In the genomic region with DNA sequence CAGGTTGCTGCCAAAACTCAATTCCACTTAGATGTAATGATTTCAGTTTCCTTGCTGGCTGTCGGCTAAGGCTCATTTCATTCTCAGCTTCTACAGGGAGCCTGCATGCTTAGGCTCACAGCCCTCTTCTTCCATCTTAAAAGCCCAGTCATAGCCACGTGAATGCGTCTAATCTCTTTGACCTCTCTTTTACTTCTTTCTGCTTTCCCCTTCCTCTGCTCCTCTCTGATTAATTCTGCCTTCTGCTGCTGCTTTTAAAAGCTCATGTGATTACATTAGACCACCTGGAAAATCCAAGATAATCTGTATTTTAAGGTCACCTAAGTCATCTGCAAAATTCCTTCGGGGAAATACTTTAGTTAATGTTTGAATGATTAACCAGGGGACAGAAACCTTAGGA, we compare ENCODE assay signal across 25 cellular contexts.
DNase-seq lines count a peak whose midpoint lies in the region; ATAC-seq and TF ChIP-seq lines count a peak whose summit lies in the region.
"Had no signal": no experiment of that assay in that cellular context is flagged by ENCODE, and none has a peak within 500 bp of the region (broad histone marks: within the 10 kb centered on the region; RNA-seq: fewer than 3 reads in every experiment).

No MANE protein-coding gene starts in this region.

- no peak overlapping the region for H3K4ac ChIP-seq in trophoblast cell (ENCODE audit: low read depth, low read length)

- H2BK5ac ChIP-seq in trophoblast cell (ENCODE audit: low read depth, low read length, poor library complexity): no peak overlapping the region

- H3K18ac ChIP-seq in trophoblast cell (ENCODE audit: low read length): no peak overlapping the region

- no peaks in the 10 kb centered on the region for H4K20me1 ChIP-seq in GM23338 (replicated peaks; ENCODE audit: insufficient read depth)
- H4K20me1 ChIP-seq: BLaER1 treated with 17β-estradiol and CSF1 and Interleukin-3, amounts not matched to agents 10 nM and 100 nM had no signal

- no peaks in the 10 kb centered on the region for H3K27me3 Mint-ChIP-seq in GM23338 (ENCODE audit: insufficient read depth, low read depth, poor library complexity)
- H3K27me3 Mint-ChIP-seq: activated B cell treated with CpG ODN at 0.5 μM for 24 hours; effector memory CD8-positive, alpha-beta T cell; T-helper 17 cell had no signal

- WGBS in trophoblast cell (ENCODE audit: extremely low coverage, insufficient coverage, insufficient read length): no CpG with 5 or more reads among the region's 4 CpGs
- 37% methylated on average over 4 of the region's 4 CpGs for WGBS in prostate gland

- H3K36me3 Mint-ChIP-seq in GM23338 (ENCODE audit: low read depth): no peaks in the 10 kb centered on the region
- H3K36me3 Mint-ChIP-seq: activated naive CD4-positive, alpha-beta T cell treated with anti-CD3 and anti-CD28 coated beads, Interleukin-2, amount 50 U/mL, for 72 hours; immature natural killer cell had no signal

- H3F3A ChIP-seq in GM23338 (replicated peaks; ENCODE audit: low read depth): no peaks in the 10 kb centered on the region

- H4K12ac ChIP-seq in trophoblast cell (ENCODE audit: low read depth, low read length): no peak overlapping the region

- H3K9me3 ChIP-seq in trophoblast cell (ENCODE audit: insufficient read depth, low read depth, low read length) (no peaks in the 10 kb centered on the region), prostate gland (no peaks in the 10 kb centered on the region)
- H3K9me3 ChIP-seq: BLaER1 treated with 17β-estradiol and CSF1 and Interleukin-3, amounts not matched to agents 10 nM and 100 nM; pancreas; thyroid gland had no signal

- H2AFZ ChIP-seq in GM23338 (peak overlapping the region; percentile 72), trophoblast cell (ENCODE audit: insufficient read depth, low read length, poor library complexity) (no peak overlapping the region)

- no peak overlapping the region for H4K8ac ChIP-seq in trophoblast cell (ENCODE audit: low read depth, low read length)

- no peak overlapping the region for H3K9ac ChIP-seq in trophoblast cell (ENCODE audit: low read length)
- H3K9ac ChIP-seq: BLaER1 treated with 17β-estradiol and CSF1 and Interleukin-3, amounts not matched to agents 10 nM and 100 nM had no signal

- peaks cover 9% of the 10 kb centered on the region; the same call in 1 of the 2 replicates for H3K4me1 ChIP-seq in GM23338 (ENCODE audit: insufficient read depth)
- no peaks in the 10 kb centered on the region for H3K4me1 ChIP-seq in trophoblast cell (ENCODE audit: control insufficient read depth in 1 of 2, insufficient read depth in 2 of 2, low read length in 2 of 2)
- no peaks in the 10 kb centered on the region for H3K4me1 ChIP-seq in prostate gland (replicated peaks)
- H3K4me1 ChIP-seq: BLaER1 treated with 17β-estradiol and CSF1 and Interleukin-3, amounts not matched to agents 10 nM and 100 nM; pancreas; thyroid gland had no signal

- no peak overlapping the region for H2BK12ac ChIP-seq in trophoblast cell (ENCODE audit: low read length)

- peak overlapping the region; percentile 10; the same call in 1 of the 2 replicates for H3K27ac Mint-ChIP-seq in GM23338
- H3K27ac Mint-ChIP-seq: activated B cell treated with CpG ODN at 0.5 μM for 24 hours; activated naive CD4-positive, alpha-beta T cell treated with anti-CD3 and anti-CD28 coated beads, Interleukin-2, amount 50 U/mL, for 72 hours; activated T-cell treated with anti-CD3 and anti-CD28 coated beads, Interleukin-2, amount 50 U/mL, for 72 hours; effector memory CD8-positive, alpha-beta T cell; immature natural killer cell; T-helper 17 cell had no signal

- TF ChIP-seq CTCF in GM23338 (conservative IDR thresholded peaks at IDR 0.05; ENCODE audit: low read depth in 2 of 2): no peak
- TF ChIP-seq CTCF in retinal pigment epithelial cell (conservative IDR thresholded peaks at IDR 0.05; ENCODE audit: low read depth, low read length): no peak
- no peak for TF ChIP-seq CTCF in prostate gland (IDR thresholded peaks at IDR 0.05)

- H3K9me2 ChIP-seq in GM23338 (ENCODE audit: insufficient read depth): no peaks in the 10 kb centered on the region

- no peaks in the 10 kb centered on the region for H3K79me1 ChIP-seq in trophoblast cell (ENCODE audit: low read length)

- H3K4me3 ChIP-seq in GM23338 (no peak overlapping the region), retinal pigment epithelial cell (ENCODE audit: low read length) (no peak overlapping the region), trophoblast cell (ENCODE audit: low read depth, low read length) (no peak overlapping the region), prostate gland (no peak overlapping the region)
- H3K4me3 ChIP-seq: BLaER1 treated with 17β-estradiol and CSF1 and Interleukin-3, amounts not matched to agents 10 nM and 100 nM; pancreas; thyroid gland had no signal

- H3K79me2 ChIP-seq in GM23338 (replicated peaks; ENCODE audit: insufficient read depth) (no peaks in the 10 kb centered on the region), trophoblast cell (ENCODE audit: control insufficient read depth, insufficient read depth, low read length, poor library complexity) (no peaks in the 10 kb centered on the region)

- H4K91ac ChIP-seq in trophoblast cell (ENCODE audit: low read depth, low read length): no peak overlapping the region

- H3K36me3 ChIP-seq in GM23338 (ENCODE audit: insufficient read depth) (no peaks in the 10 kb centered on the region), trophoblast cell (ENCODE audit: control insufficient read depth in 1 of 2, insufficient read depth in 2 of 2, low read length in 2 of 2) (no peaks in the 10 kb centered on the region), prostate gland (no peaks in the 10 kb centered on the region)
- H3K36me3 ChIP-seq: BLaER1 treated with 17β-estradiol and CSF1 and Interleukin-3, amounts not matched to agents 10 nM and 100 nM; pancreas; thyroid gland had no signal

- no peak overlapping the region for H3K14ac ChIP-seq in trophoblast cell (ENCODE audit: low read length)

- H3K4me3 Mint-ChIP-seq in GM23338: no peak overlapping the region
- H3K4me3 Mint-ChIP-seq: activated B cell treated with CpG ODN at 0.5 μM for 24 hours; activated T-cell treated with anti-CD3 and anti-CD28 coated beads, Interleukin-2, amount 50 U/mL, for 72 hours; effector memory CD8-positive, alpha-beta T cell; immature natural killer cell; T-helper 17 cell had no signal

- intact Hi-C loops in prostate gland (cut with DNase I): no loop called here

- H3K4me1 Mint-ChIP-seq in GM23338: peaks cover 10% of the 10 kb centered on the region; the same call in 2 of the 3 replicates
- H3K4me1 Mint-ChIP-seq: activated B cell treated with CpG ODN at 0.5 μM for 24 hours, immature natural killer cell, T-helper 17 cell had no signal

- no peak for TF ChIP-seq POLR2A in prostate gland (IDR thresholded peaks at IDR 0.05)

- no peak overlapping the region for H2BK120ac ChIP-seq in trophoblast cell (ENCODE audit: insufficient read depth, low read length, poor library complexity)

- no peak overlapping the region for H2AK5ac ChIP-seq in trophoblast cell (ENCODE audit: low read length)

- H3K4me2 ChIP-seq in GM23338: no peak overlapping the region
- no peak overlapping the region for H3K4me2 ChIP-seq in trophoblast cell (ENCODE audit: low read length)
- H3K4me2 ChIP-seq: BLaER1 treated with 17β-estradiol and CSF1 and Interleukin-3, amounts not matched to agents 10 nM and 100 nM had no signal

- ATAC-seq in GM23338: peak; percentile 63
- ATAC-seq in HG03354 (IDR thresholded peaks at IDR 0.05; ENCODE audit: poor library complexity, severe bottlenecking, unreplicated experiment): no peak
- ATAC-seq: activated naive CD4-positive, alpha-beta T cell treated with anti-CD3 and anti-CD28 coated beads, Interleukin-2, amount 50 U/mL, for 72 hours; activated T-cell treated with anti-CD3 and anti-CD28 coated beads, Interleukin-2, amount 50 U/mL, for 72 hours; effector memory CD8-positive, alpha-beta T cell; HCT116; T-helper 17 cell had no signal

- H3K27me3 ChIP-seq in GM23338 (ENCODE audit: insufficient read depth) (no peaks in the 10 kb centered on the region), trophoblast cell (ENCODE audit: insufficient read depth, low read length) (no peaks in the 10 kb centered on the region), prostate gland (replicated peaks; ENCODE audit: insufficient read depth) (no peaks in the 10 kb centered on the region)
- H3K27me3 ChIP-seq: BLaER1 treated with 17β-estradiol and CSF1 and Interleukin-3, amounts not matched to agents 10 nM and 100 nM; pancreas; thyroid gland had no signal

- H3K27ac ChIP-seq in GM23338 (ENCODE audit: low read depth) (no peak overlapping the region), trophoblast cell (ENCODE audit: low read depth, low read length) (no peak overlapping the region), prostate gland (no peak overlapping the region)
- H3K27ac ChIP-seq: BLaER1 treated with 17β-estradiol and CSF1 and Interleukin-3, amounts not matched to agents 10 nM and 100 nM; HL-60; pancreas; thyroid gland had no signal

- peak; percentile 21 for DNase-seq in GM23338 (ENCODE audit: low spot score)
- DNase-seq in NCI-H82 treated with DMSO at 0.1 percent for 48 hours (lab: John Stamatoyannopoulos, UW; ENCODE audit: unreplicated experiment): peak; percentile 99
- DNase-seq in fibroblast of peridontal ligament (ENCODE audit: extremely low read depth): peak; percentile 4
- peak; percentile 87 for DNase-seq in retinal pigment epithelial cell (ENCODE audit: low read depth)
- DNase-seq in trophoblast cell: no peak
- DNase-seq in prostate gland (ENCODE audit: low spot score): no peak
- DNase-seq: activated B cell treated with CpG ODN at 0.5 μM for 24 hours; activated CD8-positive, alpha-beta memory T cell treated with anti-CD3 and anti-CD28 coated beads for 24 hours; activated T-cell treated with anti-CD3 and anti-CD28 coated beads, Interleukin-2, amount 50 U/mL, for 72 hours; effector memory CD8-positive, alpha-beta T cell; head of caudate nucleus; immature natural killer cell; NCI-H187; NCI-H446 treated with DMSO at 0.1 percent for 48 hours; pancreas; SIG-M5; stimulated activated CD4-positive, alpha-beta T cell treated with anti-CD3 and anti-CD28 coated beads, Interleukin-1b, Interleukin-23, amount 100 ng/mL, for 48 hours; stimulated activated naive CD4-positive, alpha-beta T cell treated with Interleukin-2 at 50 U/mL for 16 hours; T-helper 17 cell; thyroid gland had no signal

- no peaks in the 10 kb centered on the region for H3K9me3 Mint-ChIP-seq in GM23338

- no peak overlapping the region for H3K23ac ChIP-seq in trophoblast cell (ENCODE audit: low read length)

TF ChIP-seq in GM23338, 12 proteins besides CTCF, POLR2A, EP300 and RAD21 (continues in another document):
- TF ChIP-seq JUNB (IDR thresholded peaks at IDR 0.05; ENCODE audit: unreplicated experiment): no peak
- no peak for TF ChIP-seq ZNF114 (CRISPR knock-in tag; IDR thresholded peaks at IDR 0.05)
- no peak for TF ChIP-seq NANOG (IDR thresholded peaks at IDR 0.05; ENCODE audit: borderline replicate concordance)
- no peak for TF ChIP-seq EZH2phosphoT487 (IDR thresholded peaks at IDR 0.05; ENCODE audit: unreplicated experiment)
- no peak for TF ChIP-seq EZH2 (IDR thresholded peaks at IDR 0.05; ENCODE audit: low read depth, unreplicated experiment)
- no peak for TF ChIP-seq POLR2AphosphoS5 (IDR thresholded peaks at IDR 0.05; ENCODE audit: low read depth)
- TF ChIP-seq STAT1 (IDR thresholded peaks at IDR 0.05; ENCODE audit: unreplicated experiment): no peak

Comparison
In these comparisons a context has a peak if more than half of its experiments do, and no peak if none do; other contexts are left out.
1. DNase-seq: peak in GM23338 (single experiment), NCI-H82 treated with DMSO at 0.1 percent for 48 hours (single experiment), fibroblast of peridontal ligament (single experiment) and retinal pigment epithelial cell (single experiment); none in trophoblast cell (0 of 2) and prostate gland (single experiment).